ENCODE assay signal across 23 cellular contexts in genomic region chr18:78625895-78626294, GRCh38.
A peak's percentile ranks its signal among the peaks of the same experiment; 100 is the strongest.
DNase-seq lines count a peak whose midpoint lies in the region; ATAC-seq and TF ChIP-seq lines count a peak whose summit lies in the region.
"Had no signal": no experiment of that assay in that cellular context is flagged by ENCODE, and none has a peak within 500 bp of the region (broad histone marks: within the 10 kb centered on the region; RNA-seq: fewer than 3 reads in every experiment).

No MANE protein-coding gene starts in this region.

- no peaks in the 10 kb centered on the region for H3K36me3 Mint-ChIP-seq in CD4-positive, alpha-beta T cell (ENCODE audit: low read depth)
- peaks cover 6% of the 10 kb centered on the region for H3K36me3 Mint-ChIP-seq in central memory CD8-positive, alpha-beta T cell (ENCODE audit: insufficient read depth)
- H3K36me3 Mint-ChIP-seq: activated naive CD8-positive, alpha-beta T cell; naive thymus-derived CD4-positive, alpha-beta T cell; T-cell had no signal

- peaks cover 7% of the 10 kb centered on the region; the same call in 1 of the 2 replicates for H3K4me1 ChIP-seq in Karpas-422 (ENCODE audit: low read length)
- H3K4me1 ChIP-seq: HAP-1, heart right ventricle, right atrium auricular region, transverse colon had no signal

- intact Hi-C loops in CD4-positive, alpha-beta T cell (cut with DNase I, micrococcal nuclease), result no loop called here

- no peak for TF ChIP-seq CTCF in CD4-positive, alpha-beta T cell (IDR thresholded peaks at IDR 0.05)

- H3K4me3 Mint-ChIP-seq in CD4-positive, alpha-beta T cell, result no peak overlapping the region
- no peak overlapping the region for H3K4me3 Mint-ChIP-seq in central memory CD8-positive, alpha-beta T cell
- H3K4me3 Mint-ChIP-seq: activated naive CD8-positive, alpha-beta T cell; activated T-helper 17 cell treated with anti-CD3 and anti-CD28 coated beads, Interleukin-2, amount 50 U/mL, for 72 hours; naive thymus-derived CD4-positive, alpha-beta T cell; T-cell had no signal

- peaks cover 40% of the 10 kb centered on the region for H3K27me3 Mint-ChIP-seq in CD4-positive, alpha-beta T cell
- no peaks in the 10 kb centered on the region for H3K27me3 Mint-ChIP-seq in central memory CD8-positive, alpha-beta T cell

- CTCF ChIA-PET in CD4-positive, alpha-beta T cell (lab: Charles Lee), result no interaction called here

- H3K27ac Mint-ChIP-seq in CD4-positive, alpha-beta T cell, result peak overlapping the region; percentile 43
- peak overlapping the region; percentile 35 for H3K27ac Mint-ChIP-seq in central memory CD8-positive, alpha-beta T cell (ENCODE audit: low read depth)
- H3K27ac Mint-ChIP-seq: activated naive CD8-positive, alpha-beta T cell; activated T-helper 17 cell treated with anti-CD3 and anti-CD28 coated beads, Interleukin-2, amount 50 U/mL, for 72 hours had no signal

- H3K27me3 ChIP-seq in CD4-positive, alpha-beta T cell (ENCODE audit: control insufficient read depth, insufficient read depth, low read length), result peaks cover 4% of the 10 kb centered on the region
- H3K27me3 ChIP-seq in Karpas-422 (ENCODE audit: low read length), result no peaks in the 10 kb centered on the region
- H3K27me3 ChIP-seq: right atrium auricular region had no signal

- POLR2A ChIA-PET in CD4-positive, alpha-beta T cell (lab: Charles Lee), result no interaction called here

- no peaks in the 10 kb centered on the region for H3K36me3 ChIP-seq in Karpas-422 (ENCODE audit: insufficient read depth, low read length)
- H3K36me3 ChIP-seq: HAP-1, heart right ventricle, right atrium auricular region, transverse colon had no signal

- no peaks in the 10 kb centered on the region for H3K9me2 ChIP-seq in Karpas-422 (replicated peaks; ENCODE audit: insufficient read depth, low read length)

- no peaks in the 10 kb centered on the region for H3K79me2 ChIP-seq in Karpas-422 (ENCODE audit: low read length)

- peaks cover 4% of the 10 kb centered on the region for H3K9me3 Mint-ChIP-seq in CD4-positive, alpha-beta T cell
- no peaks in the 10 kb centered on the region for H3K9me3 Mint-ChIP-seq in central memory CD8-positive, alpha-beta T cell

- no peaks in the 10 kb centered on the region for H3K9me3 ChIP-seq in CD4-positive, alpha-beta T cell (ENCODE audit: control insufficient read depth, low read length)
- H3K9me3 ChIP-seq in Karpas-422 (ENCODE audit: low read length), result no peaks in the 10 kb centered on the region
- H3K9me3 ChIP-seq: HAP-1, transverse colon had no signal

- H3K4me2 ChIP-seq in Karpas-422 (ENCODE audit: low read depth, low read length, poor library complexity, severe bottlenecking), result no peak overlapping the region

- H3K27ac ChIP-seq in CD4-positive, alpha-beta T cell (ENCODE audit: low read depth, low read length), result no peak overlapping the region
- no peak overlapping the region for H3K27ac ChIP-seq in Karpas-422 (ENCODE audit: low read length)
- H3K27ac ChIP-seq: heart right ventricle, right atrium auricular region, transverse colon had no signal

- peak; percentile 34 for ATAC-seq in CD4-positive, alpha-beta T cell (ENCODE audit: poor library complexity)
- ATAC-seq in central memory CD8-positive, alpha-beta T cell (replicated peaks; ENCODE audit: extremely low read depth, poor library complexity, severe bottlenecking), result no peak
- no peak for ATAC-seq in HG03432 (IDR thresholded peaks at IDR 0.05; ENCODE audit: unreplicated experiment)
- no peak for ATAC-seq in HG03378 (IDR thresholded peaks at IDR 0.05; ENCODE audit: unreplicated experiment)
- ATAC-seq: activated T-helper 17 cell treated with anti-CD3 and anti-CD28 coated beads, Interleukin-2, amount 50 U/mL, for 72 hours; heart right ventricle; left lobe of liver; naive thymus-derived CD4-positive, alpha-beta T cell; T-cell had no signal

- no peak overlapping the region for H3K9ac ChIP-seq in Karpas-422 (ENCODE audit: low read length)

- H3K4me1 Mint-ChIP-seq in CD4-positive, alpha-beta T cell (ENCODE audit: low read depth), result no peaks in the 10 kb centered on the region
- peaks cover 11% of the 10 kb centered on the region for H3K4me1 Mint-ChIP-seq in central memory CD8-positive, alpha-beta T cell
- H3K4me1 Mint-ChIP-seq: activated T-helper 17 cell treated with anti-CD3 and anti-CD28 coated beads, Interleukin-2, amount 50 U/mL, for 72 hours had no signal

- H4K20me1 ChIP-seq in Karpas-422 (ENCODE audit: insufficient read depth, low read depth, low read length), result no peaks in the 10 kb centered on the region

- H3K4me3 ChIP-seq in Karpas-422 (ENCODE audit: low read length), result no peak overlapping the region
- H3K4me3 ChIP-seq: HAP-1, heart right ventricle, right atrium auricular region, transverse colon had no signal

- no peak for DNase-seq in CD4-positive, alpha-beta T cell
- DNase-seq in Karpas-422 (peak; percentile 69), OCI-M1 (lab: John Stamatoyannopoulos, UW) (peak; percentile 49), nucleus accumbens (lab: John Stamatoyannopoulos, UW) (no peak), NCI-H146 (lab: John Stamatoyannopoulos, UW) (no peak)
- no peak for DNase-seq in central memory CD8-positive, alpha-beta T cell (ENCODE audit: low spot score in 2 of 2)
- DNase-seq: activated CD4-positive, alpha-beta T cell treated with anti-CD3 and anti-CD28 coated beads for 4 hours; C1 segment of cervical spinal cord; cerebellar nuclear complex; heart right ventricle; naive thymus-derived CD4-positive, alpha-beta T cell; NCI-H1417 treated with DMSO at 0.1 percent for 48 hours; NCI-H2107; NK-92 treated with Interleukin-12 subunit alpha and Interleukin-12 subunit beta, amount 100 ng/mL, for 24 hours; T-cell; transverse colon had no signal

- no peak overlapping the region for H2AFZ ChIP-seq in Karpas-422 (ENCODE audit: low read length)

Comparison
In these comparisons a context has a peak if more than half of its experiments do, and no peak if none do; other contexts are left out.
1. DNase-seq: peak in Karpas-422 (single experiment) and OCI-M1 (single experiment); none in CD4-positive, alpha-beta T cell (0 of 10), central memory CD8-positive, alpha-beta T cell (0 of 2), nucleus accumbens (0 of 56) and NCI-H146 (single experiment).